12 cellular contexts compared by ENCODE assay signal in genomic region chr9:122988919-122989614, GRCh38. TPM values are rescaled to one million over a fixed set of nuclear protein-coding genes. Genes with fewer than 3 reads are reported as not detected.
DNase-seq lines count a peak whose midpoint lies in the region; ATAC-seq and TF ChIP-seq lines count a peak whose summit lies in the region.
"Had no signal": no experiment of that assay in that cellular context is flagged by ENCODE, and none has a peak within 500 bp of the region (broad histone marks: within the 10 kb centered on the region; RNA-seq: fewer than 3 reads in every experiment).

No MANE protein-coding gene starts in this region.

- DNase-seq in GM13977 (ENCODE audit: low spot score) = peak; percentile 50
- no peak for DNase-seq in adipocyte (ENCODE audit: low read depth)
- DNase-seq in hippocampal formation (lab: John Stamatoyannopoulos, UW) = no peak
- no peak for DNase-seq in stimulated activated naive CD4-positive, alpha-beta T cell (lab: John Stamatoyannopoulos, UW)
- no peak for DNase-seq in aorta
- DNase-seq in colonic mucosa = no peak
- DNase-seq: DMS153; NCI-H1436; stimulated activated CD4-positive, alpha-beta T cell treated with anti-CD3 and anti-CD28 coated beads, Interleukin-15, amount 100 ng/mL, for 24 hours; SW 1271 had no signal

- H3K36me3 ChIP-seq in adipocyte (ENCODE audit: control insufficient read depth, insufficient read depth, low read length, severe bottlenecking) (peaks cover 42% of the 10 kb centered on the region), aorta (ENCODE audit: control insufficient read depth in 1 of 2, insufficient read depth in 2 of 2, low read length in 1 of 2) (peaks cover 0 to 3% of the 10 kb centered on the region in 2 donors), colonic mucosa (peaks cover 5% of the 10 kb centered on the region)

- H3K9me3 ChIP-seq in adipocyte (ENCODE audit: control insufficient read depth, low read length) (no peaks in the 10 kb centered on the region), aorta (ENCODE audit: control insufficient read depth, low read length) (no peaks in the 10 kb centered on the region), colonic mucosa (no peaks in the 10 kb centered on the region)

- H3K9ac ChIP-seq in adipocyte (ENCODE audit: low read length) = peak overlapping the region; percentile 43
- H3K9ac ChIP-seq in colonic mucosa (ENCODE audit: low read depth in 2 of 2, low read length in 2 of 2) = no peak overlapping the region

- H3K27me3 ChIP-seq in adipocyte (replicated peaks; ENCODE audit: control insufficient read depth, insufficient read depth, low read length) (no peaks in the 10 kb centered on the region), aorta (ENCODE audit: control insufficient read depth in 1 of 2, insufficient read depth in 2 of 2, low read length in 1 of 2) (no peaks in the 10 kb centered on the region), colonic mucosa (no peaks in the 10 kb centered on the region)

- in situ Hi-C loops in GM13977 (cut with MboI; ENCODE audit: low pct_unique_long_range_greater_than_20kb, low sequenced_read_pairs, unreplicated experiment) = no loop called here

- WGBS in aorta, 2 donors = 76% methylated on average over 8 of the region's 8 CpGs

- H3K4me3 ChIP-seq in adipocyte (ENCODE audit: low read length) = no peak overlapping the region
- no peak overlapping the region for H3K4me3 ChIP-seq in aorta (ENCODE audit: low read length in 2 of 2)
- H3K4me3 ChIP-seq in colonic mucosa = no peak overlapping the region

- ATAC-seq in GM19468 (IDR thresholded peaks at IDR 0.05; ENCODE audit: extremely low read depth, unreplicated experiment) (peak; percentile 78), HG03139 (IDR thresholded peaks at IDR 0.05; ENCODE audit: unreplicated experiment) (peak; percentile 52), aorta (ENCODE audit: low FRiP score) (no peak)

- H3K27ac ChIP-seq in aorta (ENCODE audit: low read depth in 1 of 2, low read length in 2 of 2) (no peak overlapping the region), colonic mucosa (no peak overlapping the region)

- intact Hi-C loops in aorta (cut with DNase I) (no loop called here), colonic mucosa (cut with DNase I) (no loop called here)

- H3K4me1 ChIP-seq in adipocyte (ENCODE audit: control insufficient read depth, insufficient read depth, low read length) = peaks cover 12% of the 10 kb centered on the region
- H3K4me1 ChIP-seq in aorta (ENCODE audit: control insufficient read depth in 1 of 2, insufficient read depth in 2 of 2, low read length in 2 of 2) = peaks cover 0 to 1% of the 10 kb centered on the region in 2 donors
- H3K4me1 ChIP-seq in colonic mucosa = no peaks in the 10 kb centered on the region

- TF ChIP-seq CTCF in GM13977 (IDR thresholded peaks at IDR 0.05; ENCODE audit: extremely low read depth, insufficient read depth, missing control alignments) = no peak
- no peak for TF ChIP-seq CTCF in colonic mucosa (IDR thresholded peaks at IDR 0.05)

RNA-seq across cellular contexts. Expression of gene GPR21, which starts 44.4 kb away (rescaled TPM):
- total RNA-seq in aorta (10 to 100 TPM in 1 of 2 donors, 1 to 10 TPM in 1; 8.8 to 13.9 TPM), colonic mucosa (1 to 10 TPM in 1 of 2 donors, under 1 TPM in 1; 0.35 to 1.2 TPM)
- 1 to 10 TPM in 1 of 2 donors, under 1 TPM in 1; 0.50 to 3.8 TPM for polyA plus RNA-seq in aorta

RNA-seq across cellular contexts. Expression of gene RABGAP1, which starts 48.2 kb away (rescaled TPM):
- total RNA-seq in aorta (100 to 1,000 TPM in 1 of 2 donors, 10 to 100 TPM in 1; 95.6 to 100 TPM), colonic mucosa (10 to 100 TPM; 40.9 to 49.4 TPM)
- polyA plus RNA-seq in aorta = 10 to 100 TPM; 30.8 to 43.9 TPM

RNA-seq across cellular contexts. Expression of gene ZBTB26, which starts 57.8 kb away (rescaled TPM):
- total RNA-seq in aorta (1 to 10 TPM; 5.8 to 9.3 TPM), colonic mucosa (1 to 10 TPM; 4.3 to 6.5 TPM)
- polyA plus RNA-seq in aorta = 1 to 10 TPM; 4.3 to 4.9 TPM

Comparison
In these comparisons a context has a peak if more than half of its experiments do, and no peak if none do; other contexts are left out.
1. RNA of gene GPR21, which starts 44.4 kb away (total RNA-seq): 8.8 to 13.9 TPM in aorta; 0.35 to 1.2 TPM in colonic mucosa; every median in the first group is over 4 times any median in the second.